Comparison of ENCODE assay signal across 8 cellular contexts in genomic region chr1:40373323-40374283, GRCh38. TPM values are rescaled to one million over a fixed set of nuclear protein-coding genes. Genes with fewer than 3 reads are reported as not detected.
A peak's percentile ranks its signal among the peaks of the same experiment; 100 is the strongest.
DNase-seq lines count a peak whose midpoint lies in the region; ATAC-seq and TF ChIP-seq lines count a peak whose summit lies in the region.

SMAP2 (plus strand) TSS chr1:40373727; CDS start chr1:40374121, 394 bp downstream.

- H3K4me3 ChIP-seq in SK-N-MC: peak within 1 kb of the TSS; percentile 84
- peak within 1 kb of the TSS; percentile 79 to 95 for H3K4me3 ChIP-seq in gastroesophageal sphincter
- peak within 1 kb of the TSS; percentile 100 for H3K4me3 ChIP-seq in neutrophil (ENCODE audit: low read depth in 1 of 2, low read length in 1 of 2)

- peak; percentile 54 to 66 for TF ChIP-seq POLR2A in gastroesophageal sphincter (IDR thresholded peaks at IDR 0.05)

- H3K27me3 ChIP-seq in gastroesophageal sphincter (no peaks in the 10 kb centered on the region), neutrophil (peaks cover 14% of the 10 kb centered on the region)

- peak within 1 kb of the TSS; percentile 98 for H3K4me3 Mint-ChIP-seq in HFFc6
- H3K4me3 Mint-ChIP-seq in activated naive CD4-positive, alpha-beta T cell treated with anti-CD3 and anti-CD28 coated beads, Interleukin-2, amount 10 ng/mL, durations not matched to agents 7 days and 5 days: peak within 1 kb of the TSS; percentile 95

- peaks cover 47% of the 10 kb centered on the region for H3K4me1 Mint-ChIP-seq in HFFc6 (ENCODE audit: low read depth)
- H3K4me1 Mint-ChIP-seq in activated naive CD4-positive, alpha-beta T cell treated with anti-CD3 and anti-CD28 coated beads, Interleukin-2, amount 10 ng/mL, durations not matched to agents 7 days and 5 days: peaks cover 46% of the 10 kb centered on the region

- H3K4me1 ChIP-seq in gastroesophageal sphincter (peaks cover 0 to 20% (median 2%) of the 10 kb centered on the region in 3 donors), neutrophil (ENCODE audit: control insufficient read depth in 1 of 2, insufficient read depth in 1 of 2, low read depth in 1 of 2, low read length in 1 of 2) (peaks cover 41 to 44% of the 10 kb centered on the region in 2 experiments)

- 0 to 17% methylated on average over 3 of the region's 65 CpGs for WGBS in gastroesophageal sphincter (ENCODE audit: low coverage in 1 of 2), 2 donors

- H3K27ac ChIP-seq in SK-N-MC (peak within 1 kb of the TSS; percentile 57), gastroesophageal sphincter (peak within 1 kb of the TSS; percentile 85 to 98 (median 90)), neutrophil (peak within 1 kb of the TSS; percentile 97), substantia nigra (ENCODE audit: low read depth, low read length, poor library complexity, severe bottlenecking) (peak within 1 kb of the TSS; percentile 89)

- TF ChIP-seq EP300 in gastroesophageal sphincter (IDR thresholded peaks at IDR 0.05): no peak

- CTCF ChIA-PET in activated naive CD4-positive, alpha-beta T cell treated with anti-CD3 and anti-CD28 coated beads, Interleukin-2, amount 10 ng/mL, durations not matched to agents 7 days and 5 days (lab: Charles Lee): interaction anchor here (1.1 to 2.3 kb wide), 8 partner anchors 10 to 57 kb away, joined by 3 to 11 read pairs (median 6); partner anchors contain the start of gene COL9A2

- TF ChIP-seq CTCF in HFFc6 (IDR thresholded peaks at IDR 0.05) (no peak), gastroesophageal sphincter (IDR thresholded peaks at IDR 0.05) (no peak), neutrophil (IDR thresholded peaks at IDR 0.05) (peak; percentile 51)

- H3K9ac ChIP-seq in SK-N-MC (ENCODE audit: insufficient read length): peak within 1 kb of the TSS; percentile 79

- peak within 1 kb of the TSS; percentile 94 for H3K27ac Mint-ChIP-seq in HFFc6
- H3K27ac Mint-ChIP-seq in activated naive CD4-positive, alpha-beta T cell treated with anti-CD3 and anti-CD28 coated beads, Interleukin-2, amount 10 ng/mL, durations not matched to agents 7 days and 5 days: peak within 1 kb of the TSS; percentile 98

- DNase-seq in GM04503 (ENCODE audit: low read depth) (peak; percentile 69), HFFc6 (peak; percentile 92), NCI-H1048 (lab: John Stamatoyannopoulos, UW) (peak; percentile 91), SK-N-MC (ENCODE audit: low read depth, low spot score) (peak; percentile 44), substantia nigra (lab: John Stamatoyannopoulos, UW) (peak; percentile 60 to 98 (median 93))
- DNase-seq in activated naive CD4-positive, alpha-beta T cell treated with anti-CD3 and anti-CD28 coated beads, Interleukin-2, amount 10 ng/mL, durations not matched to agents 7 days and 5 days: peak; percentile 96

- no peaks in the 10 kb centered on the region for H3K9me3 Mint-ChIP-seq in HFFc6
- no peaks in the 10 kb centered on the region for H3K9me3 Mint-ChIP-seq in activated naive CD4-positive, alpha-beta T cell treated with anti-CD3 and anti-CD28 coated beads, Interleukin-2, amount 10 ng/mL, durations not matched to agents 7 days and 5 days

- H3K36me3 Mint-ChIP-seq in HFFc6 (ENCODE audit: low read depth): peaks cover 5% of the 10 kb centered on the region; the same call in 1 of the 2 replicates
- H3K36me3 Mint-ChIP-seq in activated naive CD4-positive, alpha-beta T cell treated with anti-CD3 and anti-CD28 coated beads, Interleukin-2, amount 10 ng/mL, durations not matched to agents 7 days and 5 days: peaks cover 33% of the 10 kb centered on the region

- peaks cover 3% of the 10 kb centered on the region for H3K27me3 Mint-ChIP-seq in HFFc6 (ENCODE audit: insufficient read depth)
- H3K27me3 Mint-ChIP-seq in activated naive CD4-positive, alpha-beta T cell treated with anti-CD3 and anti-CD28 coated beads, Interleukin-2, amount 10 ng/mL, durations not matched to agents 7 days and 5 days: peaks cover 5% of the 10 kb centered on the region

- H3K9me3 ChIP-seq in SK-N-MC (ENCODE audit: low read depth, low read length) (no peaks in the 10 kb centered on the region), gastroesophageal sphincter (no peaks in the 10 kb centered on the region), neutrophil (no peaks in the 10 kb centered on the region)

- H3K36me3 ChIP-seq in SK-N-MC (ENCODE audit: insufficient read depth, low read length) (no peaks in the 10 kb centered on the region), gastroesophageal sphincter (no peaks in the 10 kb centered on the region), neutrophil (peaks cover 31% of the 10 kb centered on the region)

- peak; percentile 100 for ATAC-seq in gastroesophageal sphincter

RNA-seq across cellular contexts. Expression of gene SMAP2, which starts in this region (rescaled TPM):
- total RNA-seq in HFFc6 (2021; fragmentation: NEBNext Ultra II Directional; extraction: Animal tissue kit (Norgen Biotek cat#: 25700)): 10 to 100 TPM; 27.7 to 37.5 (median 32.7) TPM
- total RNA-seq in gastroesophageal sphincter: 10 to 100 TPM; 19.9 to 43.2 (median 26.6) TPM

Comparison
In these comparisons a context has a peak if more than half of its experiments do, and no peak if none do; other contexts are left out.
1. Peak in every context shown above with its lines: DNase-seq, ATAC-seq, H3K4me3 ChIP-seq and H3K27ac ChIP-seq.
2. DNase-seq: peak in every context shown above with its lines; median percentile 96 in activated naive CD4-positive, alpha-beta T cell treated with anti-CD3 and anti-CD28 coated beads, Interleukin-2, amount 10 ng/mL, durations not matched to agents 7 days and 5 days; 93 in substantia nigra; 92 in HFFc6; 91 in NCI-H1048; 69 in GM04503; 44 in SK-N-MC.